Comparison of ENCODE assay signal across 9 cellular contexts in the genomic region with DNA sequence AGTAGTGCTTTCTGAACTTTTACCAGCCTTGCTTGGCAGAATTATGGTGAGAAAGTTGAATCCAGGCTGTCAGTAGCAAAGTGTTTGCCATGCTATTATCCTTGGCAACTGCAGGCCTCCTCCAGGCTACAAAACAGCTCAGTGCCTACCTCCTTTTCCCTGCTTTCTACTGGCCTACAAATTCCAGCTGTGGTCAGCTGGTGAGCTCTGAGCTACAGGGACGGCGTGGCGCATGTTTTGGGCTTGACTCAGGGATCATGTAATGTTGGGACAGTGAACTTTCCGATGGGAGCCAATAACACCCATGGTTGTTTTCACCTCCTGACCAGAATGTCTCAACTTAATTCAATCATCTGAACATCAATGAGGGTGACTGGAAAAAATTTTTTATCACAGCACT.
DNase-seq lines count a peak whose midpoint lies in the region; ATAC-seq and TF ChIP-seq lines count a peak whose summit lies in the region.
"Had no signal": no experiment of that assay in that cellular context is flagged by ENCODE, and none has a peak within 500 bp of the region (broad histone marks: within the 10 kb centered on the region; RNA-seq: fewer than 3 reads in every experiment).

No MANE protein-coding gene starts in this region.

- DNase-seq in dedifferentiated amniotic fluid mesenchymal stem cell (ENCODE audit: extremely low spot score), result peak; percentile 92
- DNase-seq in lower lobe of right lung, result no peak
- no peak for DNase-seq in upper lobe of right lung
- no peak for DNase-seq in KG1 (lab: John Stamatoyannopoulos, UW)
- no peak for DNase-seq in NCI-H2029 treated with DMSO at 0.1 percent for 48 hours (lab: John Stamatoyannopoulos, UW)
- no peak for DNase-seq in activated effector memory CD4-positive, alpha-beta T cell treated with Interleukin-2 at 50 U/mL for 16 hours
- DNase-seq: NCI-H2227 treated with DMSO at 0.1 percent for 48 hours had no signal

- peak overlapping the region; percentile 8 for H3K27ac ChIP-seq in HUES48 (ENCODE audit: low read depth, low read length)
- no peak overlapping the region for H3K27ac ChIP-seq in lower lobe of right lung
- H3K27ac ChIP-seq in upper lobe of right lung, result peak overlapping the region; percentile 30

- H3K9me3 ChIP-seq in HUES48 (ENCODE audit: control insufficient read depth, insufficient read depth, low read length), result no peaks in the 10 kb centered on the region
- H3K9me3 ChIP-seq in lower lobe of right lung, result no peaks in the 10 kb centered on the region
- H3K9me3 ChIP-seq in upper lobe of right lung, result no peaks in the 10 kb centered on the region

- H3K4me3 ChIP-seq in HUES48 (ENCODE audit: low read depth, low read length) (no peak overlapping the region), lower lobe of right lung (no peak overlapping the region), upper lobe of right lung (no peak overlapping the region)

- peak; percentile 70 to 82 for ATAC-seq in lower lobe of right lung
- peak; percentile 78 for ATAC-seq in upper lobe of right lung
- no peak for ATAC-seq in HG02763 (IDR thresholded peaks at IDR 0.05; ENCODE audit: unreplicated experiment)

- no peak overlapping the region for H3K9ac ChIP-seq in HUES48 (ENCODE audit: low read depth, low read length)

- intact Hi-C loops in lower lobe of right lung (cut with DNase I) (no loop called here), upper lobe of right lung (cut with DNase I) (no loop called here)

- no peak for TF ChIP-seq CTCF in lower lobe of right lung (IDR thresholded peaks at IDR 0.05)
- no peak for TF ChIP-seq CTCF in upper lobe of right lung (IDR thresholded peaks at IDR 0.05)

- H3K36me3 ChIP-seq in HUES48 (ENCODE audit: control insufficient read depth, insufficient read depth, low read length) (no peaks in the 10 kb centered on the region), lower lobe of right lung (no peaks in the 10 kb centered on the region), upper lobe of right lung (no peaks in the 10 kb centered on the region)

- H3K27me3 ChIP-seq in HUES48 (ENCODE audit: control insufficient read depth, insufficient read depth, low read length) (no peaks in the 10 kb centered on the region), lower lobe of right lung (ENCODE audit: low read depth) (no peaks in the 10 kb centered on the region), upper lobe of right lung (no peaks in the 10 kb centered on the region)

- H3K4me1 ChIP-seq in HUES48 (ENCODE audit: control insufficient read depth, insufficient read depth, low read length), result peaks cover 23% of the 10 kb centered on the region
- H3K4me1 ChIP-seq in lower lobe of right lung, result peaks cover 14% of the 10 kb centered on the region
- peaks cover 12% of the 10 kb centered on the region for H3K4me1 ChIP-seq in upper lobe of right lung
